9 cellular contexts compared by ENCODE assay signal in genomic region chr10:132330486-132330833, GRCh38. TPM values are rescaled to one million over a fixed set of nuclear protein-coding genes. Genes with fewer than 3 reads are reported as not detected.
DNase-seq lines count a peak whose midpoint lies in the region; ATAC-seq and TF ChIP-seq lines count a peak whose summit lies in the region.
"Had no signal": no experiment of that assay in that cellular context is flagged by ENCODE, and none has a peak within 500 bp of the region (broad histone marks: within the 10 kb centered on the region; RNA-seq: fewer than 3 reads in every experiment).

No MANE protein-coding gene starts in this region.

- peaks cover 14% of the 10 kb centered on the region; the same call in 1 of the 2 replicates for H3K36me3 ChIP-seq in RWPE2 (ENCODE audit: low read depth)
- H3K36me3 ChIP-seq in esophagus muscularis mucosa: peaks cover 0 to 16% (median 2%) of the 10 kb centered on the region in 4 donors
- H3K36me3 ChIP-seq in sigmoid colon: peaks cover 0 to 13% (median 0%) of the 10 kb centered on the region in 4 donors
- no peaks in the 10 kb centered on the region for H3K36me3 ChIP-seq in body of pancreas (replicated peaks in 1 of 2; ENCODE audit: insufficient read depth in 1 of 2, low read depth in 2 of 2)

- H3K27ac ChIP-seq in RWPE2 (ENCODE audit: poor library complexity, severe bottlenecking) (no peak overlapping the region), esophagus muscularis mucosa (replicated peaks in 1 of 4) (peak overlapping the region in 1 of 4 donors; percentile 53), sigmoid colon (peak overlapping the region in 3 of 4 donors; percentile 2 to 90 (median 87)), body of pancreas (no peak overlapping the region)

- TF ChIP-seq POLR2A in esophagus muscularis mucosa (IDR thresholded peaks at IDR 0.05; ENCODE audit: low read depth): no peak
- TF ChIP-seq POLR2A in sigmoid colon (IDR thresholded peaks at IDR 0.05): no peak
- TF ChIP-seq POLR2A in body of pancreas (IDR thresholded peaks at IDR 0.05): no peak

- TF ChIP-seq EP300 in esophagus muscularis mucosa (IDR thresholded peaks at IDR 0.05): no peak
- no peak for TF ChIP-seq EP300 in sigmoid colon (IDR thresholded peaks at IDR 0.05)

- WGBS in esophagus muscularis mucosa: 92% methylated on average over 8 of the region's 8 CpGs
- 84 to 85% methylated on average over 8 of the region's 8 CpGs for WGBS in sigmoid colon, 2 donors
- WGBS in body of pancreas, 2 donors: 93 to 94% methylated on average over 8 of the region's 8 CpGs

- no peaks in the 10 kb centered on the region for H3K9me3 ChIP-seq in RWPE2 (ENCODE audit: severe bottlenecking)
- H3K9me3 ChIP-seq in esophagus muscularis mucosa: no peaks in the 10 kb centered on the region
- H3K9me3 ChIP-seq in sigmoid colon: no peaks in the 10 kb centered on the region
- H3K9me3 ChIP-seq in body of pancreas: no peaks in the 10 kb centered on the region

- TF ChIP-seq CTCF in GM12875 (IDR thresholded peaks at IDR 0.05; ENCODE audit: borderline replicate concordance, insufficient read depth, low read depth, low read length) (no peak), RWPE2 (IDR thresholded peaks at IDR 0.05; ENCODE audit: poor library complexity, severe bottlenecking) (no peak), esophagus muscularis mucosa (IDR thresholded peaks at IDR 0.05) (no peak), sigmoid colon (IDR thresholded peaks at IDR 0.05) (no peak), body of pancreas (IDR thresholded peaks at IDR 0.05) (no peak)

- intact Hi-C loops in esophagus muscularis mucosa (cut with DNase I) (loop anchor here (2.0 kb wide), 1 partner anchor 22 kb away; no protein-coding TSS in a partner anchor), sigmoid colon (cut with DNase I) (loop anchor here (10.0 kb wide), 1 partner anchor 974 kb away; the partner anchor contains the start of genes TUBGCP2 and ZNF511), body of pancreas (cut with DNase I) (no loop called here)

- DNase-seq in RWPE2 (ENCODE audit: low spot score) (no peak), esophagus muscularis mucosa (ENCODE audit: extremely low spot score) (no peak), sigmoid colon (peak; percentile 37), body of pancreas (no peak), ecto neural progenitor cell (ENCODE audit: low spot score) (no peak)
- DNase-seq: NCI-H1092 treated with DMSO at 0.1 percent for 48 hours had no signal

- H3K4me1 ChIP-seq in RWPE2 (ENCODE audit: insufficient read depth, poor library complexity, severe bottlenecking): peaks cover 14% of the 10 kb centered on the region
- peaks cover 27 to 43% (median 39%) of the 10 kb centered on the region in 4 donors for H3K4me1 ChIP-seq in esophagus muscularis mucosa
- H3K4me1 ChIP-seq in sigmoid colon: peaks cover 0 to 40% (median 33%) of the 10 kb centered on the region in 4 donors
- peaks cover 21% of the 10 kb centered on the region for H3K4me1 ChIP-seq in body of pancreas

- no peak for ATAC-seq in RWPE2 (ENCODE audit: low read depth)
- ATAC-seq in esophagus mucosa: no peak
- ATAC-seq in HG03520 (IDR thresholded peaks at IDR 0.05; ENCODE audit: unreplicated experiment): no peak
- ATAC-seq in body of pancreas: no peak

- peak overlapping the region; percentile 55 for H3K4me3 ChIP-seq in GM12875 (ENCODE audit: low read depth, low read length)
- peak overlapping the region; percentile 89 for H3K4me3 ChIP-seq in RWPE2 (ENCODE audit: severe bottlenecking)
- H3K4me3 ChIP-seq in esophagus muscularis mucosa: peak overlapping the region; percentile 66 to 85 (median 72)
- peak overlapping the region in 3 of 4 donors; percentile 82 to 87 (median 85) for H3K4me3 ChIP-seq in sigmoid colon
- H3K4me3 ChIP-seq in body of pancreas: no peak overlapping the region

- H3K27me3 ChIP-seq in RWPE2 (ENCODE audit: insufficient read depth, poor library complexity, severe bottlenecking) (no peaks in the 10 kb centered on the region), esophagus muscularis mucosa (no peaks in the 10 kb centered on the region), sigmoid colon (no peaks in the 10 kb centered on the region), body of pancreas (no peaks in the 10 kb centered on the region)

RNA-seq across cellular contexts. Expression of gene LRRC27, which starts 1.5 kb away (rescaled TPM):
- total RNA-seq in esophagus muscularis mucosa (10 to 100 TPM in 2 of 4 donors, 1 to 10 TPM in 2; 5.8 to 19.1 (median 9.5) TPM), sigmoid colon (10 to 100 TPM in 1 of 4 donors, 1 to 10 TPM in 3; 6.1 to 15.5 (median 8.1) TPM), esophagus mucosa (3.9 TPM), body of pancreas (10 to 100 TPM in 1 of 2 donors, 1 to 10 TPM in 1; 6.5 to 24.7 TPM)
- polyA plus RNA-seq in sigmoid colon: 1 to 10 TPM; 1.4 to 6.2 (median 1.8) TPM

RNA-seq across cellular contexts. Expression of gene STK32C, which starts 22.7 kb away (rescaled TPM):
- total RNA-seq in esophagus muscularis mucosa (10 to 100 TPM in 1 of 4 donors, 1 to 10 TPM in 3; 4.8 to 10.9 (median 7.8) TPM), sigmoid colon (1 to 10 TPM; 4.3 to 8.4 (median 6.1) TPM), esophagus mucosa (7.1 TPM), body of pancreas (1 to 10 TPM in 1 of 2 donors, under 1 TPM in 1; 0.78 to 4.0 TPM)
- 10 to 100 TPM; 10.4 to 12.8 (median 12.6) TPM for polyA plus RNA-seq in sigmoid colon

Comparison
In these comparisons a context has a peak if more than half of its experiments do, and no peak if none do; other contexts are left out.
1. H3K4me3 ChIP-seq: peak in GM12875 (single experiment), RWPE2 (single experiment), esophagus muscularis mucosa (4 of 4) and sigmoid colon (3 of 4); none in body of pancreas (0 of 2).
2. H3K27ac ChIP-seq: peak in sigmoid colon (3 of 4); none in RWPE2 (single experiment) and body of pancreas (0 of 4).